In genomic region chr10:101363850-101364400, GRCh38 we compare ENCODE assay signal across 16 cellular contexts. TPM values are rescaled to one million over a fixed set of nuclear protein-coding genes. Genes with fewer than 3 reads are reported as not detected.
A peak's percentile ranks its signal among the peaks of the same experiment; 100 is the strongest.
DNase-seq lines count a peak whose midpoint lies in the region; ATAC-seq, FAIRE-seq and TF ChIP-seq lines count a peak whose summit lies in the region.
"Had no signal": no experiment of that assay in that cellular context is flagged by ENCODE, and none has a peak within 500 bp of the region (broad histone marks: within the 10 kb centered on the region; RNA-seq: fewer than 3 reads in every experiment).

No MANE protein-coding gene starts in this region.

- CTCF ChIA-PET in HepG2 (lab: Yijun Ruan, JAX; ENCODE audit: low intra/inter-chr PET ratio, low total read pairs) = no interaction called here

- H3K36me3 Mint-ChIP-seq in activated T-helper 1 cell treated with anti-CD3 and anti-CD28 coated beads, Interleukin-12 subunit alpha, Interleukin-12 subunit beta, Interleukin-2, Interleukin-4 antibody, amounts not matched to agents 30 ng/mL and 10 ng/mL and 1 ng/mL, durations not matched to agents 14 hours and 24 hours and 36 hours (ENCODE audit: low read depth) = no peaks in the 10 kb centered on the region

- H3K27ac ChIP-seq in SJSA1 (0 out of 2 replicates have a peak overlapping the region, but pooled peaks have one; percentile 20), HepG2 (ENCODE audit: extremely low read length, insufficient read depth, low read length) (no peak overlapping the region)
- H3K27ac ChIP-seq: HL-60 had no signal

- BruUV-seq in HepG2 (replicated peaks; lab: Mats Ljungman, UMichigan) = no TSS peak

- peaks cover 43% of the 10 kb centered on the region for H3K4me1 ChIP-seq in SJSA1 (replicated peaks)
- peaks cover 16% of the 10 kb centered on the region for H3K4me1 ChIP-seq in HepG2 (ENCODE audit: insufficient read depth, low read length)
- H3K4me1 ChIP-seq: Caco-2 had no signal

- no peak for TF ChIP-seq RAD21 in HepG2 (CRISPR knock-in tag; IDR thresholded peaks at IDR 0.05)

- WGBS in HepG2 (ENCODE audit: low lambda C conversion rate) = 90% methylated on average over 2 of the region's 2 CpGs

- 0 out of 2 replicates have a peak, but pooled peaks cover 2% of the 10 kb centered on the region for H4K20me1 ChIP-seq in HepG2 (ENCODE audit: insufficient read depth, low read length)

- H3K9ac ChIP-seq in HepG2 (ENCODE audit: insufficient read depth, low read depth, low read length) = no peak overlapping the region

- H3K27ac Mint-ChIP-seq in activated T-helper 1 cell treated with anti-CD3 and anti-CD28 coated beads, Interleukin-12 subunit alpha, Interleukin-12 subunit beta, Interleukin-2, Interleukin-4 antibody, amounts not matched to agents 30 ng/mL and 10 ng/mL and 1 ng/mL, durations not matched to agents 14 hours and 24 hours and 36 hours = no peak overlapping the region
- H3K27ac Mint-ChIP-seq: CD14-positive monocyte, GM23338 had no signal

- no peak for FAIRE-seq in HepG2 (lab: Jason Lieb, UNC)

- TF ChIP-seq CTCF in HepG2 (CRISPR knock-in tag; IDR thresholded peaks at IDR 0.05) = no peak

- H3K4me2 ChIP-seq in HepG2 (ENCODE audit: low read depth, low read length) = no peak overlapping the region
- H3K4me2 ChIP-seq: GM23338 had no signal

- peaks cover 11% of the 10 kb centered on the region for H3K4me1 Mint-ChIP-seq in activated T-helper 1 cell treated with anti-CD3 and anti-CD28 coated beads, Interleukin-12 subunit alpha, Interleukin-12 subunit beta, Interleukin-2, Interleukin-4 antibody, amounts not matched to agents 30 ng/mL and 10 ng/mL and 1 ng/mL, durations not matched to agents 14 hours and 24 hours and 36 hours (ENCODE audit: low read depth)
- H3K4me1 Mint-ChIP-seq: CD14-positive monocyte had no signal

- peaks cover 7% of the 10 kb centered on the region for H3K79me2 ChIP-seq in HepG2 (ENCODE audit: insufficient read depth, low read length)

- H3K9me3 ChIP-seq in SJSA1 (replicated peaks) (no peaks in the 10 kb centered on the region), HepG2 (ENCODE audit: low read length) (no peaks in the 10 kb centered on the region)
- H3K9me3 ChIP-seq: Caco-2 had no signal

- in situ Hi-C loops in HepG2 (cut with HindIII; ENCODE audit: extremely low pct_ligation_motif_present, low pct_unique_long_range_greater_than_20kb) = no loop called here

- no peak overlapping the region for H3K4me3 Mint-ChIP-seq in activated T-helper 1 cell treated with anti-CD3 and anti-CD28 coated beads, Interleukin-12 subunit alpha, Interleukin-12 subunit beta, Interleukin-2, Interleukin-4 antibody, amounts not matched to agents 30 ng/mL and 10 ng/mL and 1 ng/mL, durations not matched to agents 14 hours and 24 hours and 36 hours
- H3K4me3 Mint-ChIP-seq: CD14-positive monocyte; CD8-positive, alpha-beta memory T cell; GM23338 had no signal

- TF ChIP-seq EP300 in HepG2 (IDR thresholded peaks at IDR 0.05; ENCODE audit: low read depth in 2 of 2, low read length in 2 of 2) (no peak), HepG2 (CRISPR knock-in tag; IDR thresholded peaks at IDR 0.05; ENCODE audit: borderline replicate concordance) (no peak)

- no peak for TF ChIP-seq POLR2A in HepG2 (IDR thresholded peaks at IDR 0.05; ENCODE audit: insufficient read depth in 1 of 2, low read depth in 2 of 2, low read length in 2 of 2)

- peak; percentile 41 for ATAC-seq in left ventricle myocardium superior
- ATAC-seq in Right ventricle myocardium inferior = no peak
- peak; percentile 30; the same call in 1 of the 3 replicates for ATAC-seq in HepG2
- no peak for ATAC-seq in HG03175 (IDR thresholded peaks at IDR 0.05; ENCODE audit: unreplicated experiment)
- ATAC-seq: GM23338 had no signal

- no peak for DNase-seq in left ventricle myocardium superior
- no peak for DNase-seq in Right ventricle myocardium inferior (ENCODE audit: missing footprints)
- DNase-seq in SJSA1 (ENCODE audit: low read depth in 1 of 2, low spot score in 2 of 2) = peak in 1 of 2 experiments; percentile 27
- no peak for DNase-seq in HepG2 (ENCODE audit: low spot score)
- DNase-seq in AML-193 (lab: John Stamatoyannopoulos, UW) = no peak
- no peak for DNase-seq in activated T-helper 1 cell treated with anti-CD3 and anti-CD28 coated beads, Interleukin-12 subunit alpha, Interleukin-12 subunit beta, Interleukin-2, Interleukin-4 antibody, amounts not matched to agents 30 ng/mL and 10 ng/mL and 1 ng/mL, durations not matched to agents 14 hours and 24 hours and 36 hours (ENCODE audit: low spot score)
- DNase-seq: Caco-2; CD8-positive, alpha-beta memory T cell; DND-41; GDM1; H7; KBM-7 had no signal

- POLR2A ChIA-PET in HepG2 (lab: Yijun Ruan, JAX) = interaction anchor here (0.8 kb wide), 2 partner anchors 9 to 33 kb away, joined by 3 to 4 read pairs; partner anchors contain the start of gene BTRC

- no peak overlapping the region for H2AFZ ChIP-seq in HepG2 (ENCODE audit: low read length)
- H2AFZ ChIP-seq: GM23338 had no signal

- H3K27me3 ChIP-seq in SJSA1 (replicated peaks) = no peaks in the 10 kb centered on the region
- H3K27me3 ChIP-seq in HepG2 (ENCODE audit: control insufficient read depth in 1 of 2, insufficient read depth in 2 of 2, low read length in 2 of 2) = no peaks in the 10 kb centered on the region

- intact Hi-C loops in left ventricle myocardium superior (cut with micrococcal nuclease) (no loop called here), Right ventricle myocardium inferior (cut with DNase I) (no loop called here), HepG2 (cut with micrococcal nuclease; ENCODE audit: unreplicated experiment) (no loop called here)
- intact Hi-C loops in activated T-helper 1 cell treated with anti-CD3 and anti-CD28 coated beads, Interleukin-12 subunit alpha, Interleukin-12 subunit beta, Interleukin-2, Interleukin-4 antibody, amounts not matched to agents 30 ng/mL and 10 ng/mL and 1 ng/mL, durations not matched to agents 14 hours and 24 hours and 36 hours (cut with micrococcal nuclease) = no loop called here

- H3K9me3 Mint-ChIP-seq in activated T-helper 1 cell treated with anti-CD3 and anti-CD28 coated beads, Interleukin-12 subunit alpha, Interleukin-12 subunit beta, Interleukin-2, Interleukin-4 antibody, amounts not matched to agents 30 ng/mL and 10 ng/mL and 1 ng/mL, durations not matched to agents 14 hours and 24 hours and 36 hours = no peaks in the 10 kb centered on the region
- H3K9me3 Mint-ChIP-seq: CD8-positive, alpha-beta memory T cell; GM23338 had no signal

- H3K4me3 ChIP-seq in SJSA1 = no peak overlapping the region
- no peak overlapping the region for H3K4me3 ChIP-seq in HepG2 (replicated peaks in 1 of 3; ENCODE audit: insufficient read depth in 1 of 3, low read depth in 2 of 3, low read length in 3 of 3)
- H3K4me3 ChIP-seq: GM23338 had no signal

- H3K36me3 ChIP-seq in SJSA1 (no peaks in the 10 kb centered on the region; the same call in 1 of the 2 replicates), HepG2 (replicated peaks in 1 of 2; ENCODE audit: control insufficient read depth in 1 of 2, insufficient read depth in 2 of 2, low read length in 2 of 2) (no peaks in the 10 kb centered on the region)

- H3K27me3 Mint-ChIP-seq in activated T-helper 1 cell treated with anti-CD3 and anti-CD28 coated beads, Interleukin-12 subunit alpha, Interleukin-12 subunit beta, Interleukin-2, Interleukin-4 antibody, amounts not matched to agents 30 ng/mL and 10 ng/mL and 1 ng/mL, durations not matched to agents 14 hours and 24 hours and 36 hours (ENCODE audit: insufficient read depth) = no peaks in the 10 kb centered on the region
- H3K27me3 Mint-ChIP-seq: CD8-positive, alpha-beta memory T cell had no signal

TF ChIP-seq in HepG2, 621 proteins besides CTCF, POLR2A, EP300 and RAD21 (continues in another document):
- no peak for TF ChIP-seq MLX (CRISPR knock-in tag; IDR thresholded peaks at IDR 0.05)
- peak; percentile 59; the same call in 1 of the 2 replicates for TF ChIP-seq CEBPB (IDR thresholded peaks at IDR 0.05; ENCODE audit: borderline replicate concordance, low read depth, low read length)
- no peak for TF ChIP-seq IKZF4 (CRISPR knock-in tag; IDR thresholded peaks at IDR 0.05; ENCODE audit: borderline replicate concordance, low read depth, not compliant biosample characterization)
- no peak for TF ChIP-seq MXD4 (CRISPR knock-in tag; IDR thresholded peaks at IDR 0.05)

RNA-seq across cellular contexts. Expression of gene BTRC, which starts 10.0 kb away (rescaled TPM):
- total RNA-seq in left ventricle myocardium superior = 33.2 TPM
- 30.9 TPM for total RNA-seq in Right ventricle myocardium inferior
- 11.7 and 13.4 TPM in 2 replicates for total RNA-seq in SJSA1 (2014; rRNA removed; shearing (Covaris generic))
- total RNA-seq in HepG2 (2016; rRNA removed; fragmentation: Illumina TruSeq; extraction: Trizol) = 14.4 and 26.0 TPM in 2 replicates
- 2.2 and 2.6 TPM in 2 replicates for total RNA-seq in HepG2 (2016; cell fraction: cytosol; rRNA removed; fragmentation: Illumina TruSeq; extraction: Trizol; ENCODE audit: low read depth)
- 14.5 and 25.7 TPM in 2 replicates for total RNA-seq in HepG2 (2016; cell fraction: insoluble cytoplasmic fraction; rRNA removed; fragmentation: Illumina TruSeq; extraction: Trizol)
- total RNA-seq in HepG2 (2016; cell fraction: membrane; rRNA removed; fragmentation: Illumina TruSeq; extraction: Trizol) = 5.5 and 5.9 TPM in 2 replicates
- 9.6 and 9.8 TPM in 2 replicates for total RNA-seq in HepG2 (2016; cell fraction: nucleus; rRNA removed; fragmentation: Illumina TruSeq; extraction: Trizol)
- polyA plus RNA-seq in HepG2 (2011; rRNA removed) = 10.7 and 12.0 TPM in 2 replicates
- polyA plus RNA-seq in HepG2 (2011; cell fraction: cytosol; rRNA removed) = 6.9 and 11.2 TPM in 2 replicates
- polyA plus RNA-seq in HepG2 (2011; cell fraction: nucleus; rRNA removed) = 7.8 and 8.8 TPM in 2 replicates
- polyA plus RNA-seq in HepG2 (2012) = 9.1 and 10.5 TPM in 2 replicates
- polyA plus RNA-seq in HepG2 (2016; cell fraction: cytosol; fragmentation: Illumina TruSeq; extraction: Trizol; ENCODE audit: low read depth) = 0.51 and 0.66 TPM in 2 replicates
- polyA plus RNA-seq in HepG2 (2016; cell fraction: insoluble cytoplasmic fraction; fragmentation: Illumina TruSeq; extraction: Trizol; ENCODE audit: low read depth) = 18.0 and 20.8 TPM in 2 replicates
- polyA plus RNA-seq in HepG2 (2016; cell fraction: membrane; fragmentation: Illumina TruSeq; extraction: Trizol; ENCODE audit: low read depth) = 1.9 and 2.3 TPM in 2 replicates
- polyA plus RNA-seq in HepG2 (2016; cell fraction: nucleus; fragmentation: Illumina TruSeq; extraction: Trizol; ENCODE audit: insufficient read depth, low read depth) = 8.8 and 9.8 TPM in 2 replicates
- 19.3 and 21.9 TPM in 2 replicates for polyA minus RNA-seq in HepG2 (2011; rRNA and poly(A)+ RNA removed; ENCODE audit: low replicate concordance)
- polyA minus RNA-seq in HepG2 (2011; cell fraction: cytosol; rRNA and poly(A)+ RNA removed) = 12.1 and 16.2 TPM in 2 replicates
- polyA minus RNA-seq in HepG2 (2011; cell fraction: nucleus; rRNA and poly(A)+ RNA removed) = 17.8 and 21.1 TPM in 2 replicates
- total RNA-seq in activated T-helper 1 cell treated with anti-CD3 and anti-CD28 coated beads, Interleukin-12 subunit alpha, Interleukin-12 subunit beta, Interleukin-2, Interleukin-4 antibody, amounts not matched to agents 30 ng/mL and 10 ng/mL and 1 ng/mL, durations not matched to agents 14 hours and 24 hours and 36 hours = 19.7 and 22.2 TPM in 2 replicates

Comparison
In these comparisons a context has a peak if more than half of its experiments do, and no peak if none do; other contexts are left out.
1. ATAC-seq: peak in left ventricle myocardium superior (single experiment) and HepG2 (single experiment); none in Right ventricle myocardium inferior (single experiment) and HG03175 (single experiment).